ENCODE assay signal across 8 cellular contexts in the genomic region with DNA sequence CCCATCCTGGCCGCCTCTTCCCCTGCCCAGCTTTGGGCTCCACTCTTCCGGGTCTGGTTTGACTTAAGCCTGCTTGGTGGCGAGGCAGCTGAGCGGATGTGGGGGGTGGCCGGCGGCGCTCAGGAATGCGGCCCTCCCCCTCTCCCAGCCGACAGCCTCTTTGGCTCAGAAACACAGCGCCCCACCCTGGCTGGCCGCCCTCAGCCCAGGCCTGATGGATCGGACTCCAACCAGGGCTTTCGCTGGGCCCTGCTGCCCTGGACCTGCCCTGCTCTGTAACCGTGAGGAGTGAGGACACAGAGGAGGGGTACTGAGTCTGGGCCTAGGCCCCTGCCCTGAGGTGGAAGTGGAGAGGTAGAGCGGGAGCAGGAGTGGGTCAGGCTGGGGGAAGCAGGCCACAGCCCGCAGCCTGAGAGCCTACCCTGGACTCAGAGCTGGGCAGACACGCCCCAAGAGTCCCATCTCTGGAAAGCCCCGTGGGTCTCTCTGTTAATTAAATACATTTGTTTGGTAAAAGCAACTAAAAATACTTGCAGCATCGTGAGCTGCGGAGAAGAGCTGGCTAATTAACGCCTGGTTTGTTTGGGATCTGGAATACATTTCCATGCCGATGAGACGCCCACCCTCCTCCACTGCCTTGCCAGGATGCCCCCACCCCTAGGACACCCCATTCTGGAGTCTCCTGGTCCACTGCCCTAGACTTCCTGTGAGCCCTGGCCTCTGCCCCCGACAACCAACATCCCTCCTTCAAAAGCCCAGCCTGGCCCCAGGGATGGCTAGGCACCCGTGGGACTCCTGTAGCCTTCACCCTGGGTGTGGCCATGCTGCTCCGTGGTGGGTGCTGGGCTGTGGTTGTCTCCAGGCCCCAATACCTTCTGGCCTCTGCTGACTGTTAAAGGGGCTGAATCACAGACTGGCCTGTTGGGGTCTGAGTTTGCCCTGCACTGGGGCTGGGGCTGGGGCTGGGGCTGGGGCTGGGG. TPM values are rescaled to one million over a fixed set of nuclear protein-coding genes. Genes with fewer than 3 reads are reported as not detected.
A peak's percentile ranks its signal among the peaks of the same experiment; 100 is the strongest.
DNase-seq lines count a peak whose midpoint lies in the region; ATAC-seq and TF ChIP-seq lines count a peak whose summit lies in the region.

No MANE protein-coding gene starts in this region.

- H3K27me3 Mint-ChIP-seq in HFFc6 (ENCODE audit: insufficient read depth), result peaks cover 2% of the 10 kb centered on the region; the same call in 1 of the 2 replicates

- no peaks in the 10 kb centered on the region for H3F3A ChIP-seq in smooth muscle cell (ENCODE audit: low read depth)

- H4K20me1 ChIP-seq in smooth muscle cell (ENCODE audit: low read depth), result peaks cover 59% of the 10 kb centered on the region

- H3K4me3 ChIP-seq in smooth muscle cell, result no peak overlapping the region

- H3K27me3 ChIP-seq in smooth muscle cell (ENCODE audit: low read depth), result no peaks in the 10 kb centered on the region

- H3K9me3 Mint-ChIP-seq in HFFc6, result no peaks in the 10 kb centered on the region

- no peaks in the 10 kb centered on the region for H3K36me3 ChIP-seq in smooth muscle cell (ENCODE audit: low read depth)

- DNase-seq in HFFc6, result peak; percentile 87
- peak; percentile 42 for DNase-seq in brain pericyte (ENCODE audit: low read depth, low spot score)
- DNase-seq in inferior parietal cortex (ENCODE audit: extremely low spot score), result peak; percentile 25
- DNase-seq in smooth muscle cell (lab: John Stamatoyannopoulos, UW; ENCODE audit: unreplicated experiment), result peak; percentile 73
- DNase-seq in germinal center (ENCODE audit: low spot score), result no peak
- DNase-seq in NCI-H1694 (lab: John Stamatoyannopoulos, UW), result no peak

- WGBS in smooth muscle cell (ENCODE audit: low lambda C conversion rate), result 25% methylated on average over 26 of the region's 26 CpGs

- peak overlapping the region; percentile 68 for H3K9ac ChIP-seq in smooth muscle cell (ENCODE audit: low read depth)

- no peaks in the 10 kb centered on the region for H3K9me3 ChIP-seq in smooth muscle cell (replicated peaks; ENCODE audit: low read depth)

- peak overlapping the region; percentile 34 for H2AFZ ChIP-seq in smooth muscle cell (ENCODE audit: low read depth)

- peaks cover 30% of the 10 kb centered on the region for H3K4me1 Mint-ChIP-seq in HFFc6 (ENCODE audit: low read depth)

- H3K36me3 Mint-ChIP-seq in HFFc6 (ENCODE audit: low read depth), result peaks cover 7% of the 10 kb centered on the region

- H3K4me2 ChIP-seq in smooth muscle cell, result peak overlapping the region; percentile 78

- H3K4me3 Mint-ChIP-seq in HFFc6, result peak overlapping the region; percentile 85

- peak overlapping the region; percentile 98 for H3K27ac Mint-ChIP-seq in HFFc6

- no peak for ATAC-seq in HG02973 (IDR thresholded peaks at IDR 0.05; ENCODE audit: unreplicated experiment)
- ATAC-seq in HG03097 (IDR thresholded peaks at IDR 0.05; ENCODE audit: low FRiP score, unreplicated experiment), result no peak

- peaks cover 14% of the 10 kb centered on the region for H3K4me1 ChIP-seq in smooth muscle cell (ENCODE audit: low read depth)

- H3K79me2 ChIP-seq in smooth muscle cell (ENCODE audit: low read depth), result peaks cover 39% of the 10 kb centered on the region

- H3K27ac ChIP-seq in smooth muscle cell (ENCODE audit: low read depth), result peak overlapping the region; percentile 90

- TF ChIP-seq CTCF in HFFc6 (IDR thresholded peaks at IDR 0.05) (peak; percentile 87), smooth muscle cell (IDR thresholded peaks at IDR 0.05; ENCODE audit: borderline replicate concordance, insufficient read depth, poor library complexity, severe bottlenecking) (peak; percentile 56)

RNA-seq across cellular contexts. Expression of a gene that starts 19.6 kb away (rescaled TPM):
- 10 to 100 TPM; 40.8 to 56.1 (median 45.4) TPM for total RNA-seq in HFFc6 (2021; fragmentation: NEBNext Ultra II Directional; extraction: Animal tissue kit (Norgen Biotek cat#: 25700))
- total RNA-seq in smooth muscle cell, result 50.8 and 57.1 TPM in 2 replicates
- 37.9 and 40.7 TPM in 2 replicates for polyA plus RNA-seq in smooth muscle cell

Comparison
In these comparisons a context has a peak if more than half of its experiments do, and no peak if none do; other contexts are left out.
1. DNase-seq: peak in HFFc6 (single experiment), brain pericyte (single experiment), inferior parietal cortex (single experiment) and smooth muscle cell (single experiment); none in germinal center (single experiment) and NCI-H1694 (single experiment).